In genomic region chr2:30421551-30422436, GRCh38 we compare ENCODE assay signal across 1 cellular context.
TF ChIP-seq lines count a peak whose summit lies in the region.

No MANE protein-coding gene starts in this region.

TF ChIP-seq in K562, 482 proteins besides CTCF, POLR2A, EP300 and RAD21 (continued from another document):
- TF ChIP-seq ZNF277 (CRISPR knock-in tag; IDR thresholded peaks at IDR 0.05; ENCODE audit: borderline replicate concordance) (no peak), FOXA3 (CRISPR knock-in tag; conservative IDR thresholded peaks at IDR 0.05 in 1 of 2, IDR thresholded peaks at IDR 0.05 in 1 of 2) (no peak), HNRNPL (IDR thresholded peaks at IDR 0.05; ENCODE audit: low read depth, low read length) (no peak), HINFP (tag; conservative IDR thresholded peaks at IDR 0.05; ENCODE audit: low read depth) (no peak), ATF1 (CRISPR knock-in tag; IDR thresholded peaks at IDR 0.05) (no peak), ATF1 (tag; IDR thresholded peaks at IDR 0.05) (0 out of 2 replicates have a peak, but pooled peaks have one; percentile 20), POLR3G (IDR thresholded peaks at IDR 0.05; ENCODE audit: extremely low read depth, insufficient read length, insufficient replicate concordance) (no peak), THRA (IDR thresholded peaks at IDR 0.05) (no peak), STAT5B (CRISPR knock-in tag; IDR thresholded peaks at IDR 0.05) (no peak), LEF1 (IDR thresholded peaks at IDR 0.05) (peak; percentile 19; the same call in 1 of the 2 replicates), BDP1 (IDR thresholded peaks at IDR 0.05; ENCODE audit: insufficient read depth, insufficient read length) (no peak), POLR2H (tag; IDR thresholded peaks at IDR 0.05; ENCODE audit: low read depth) (peak; percentile 88), GABPB1 (CRISPR knock-in tag; IDR thresholded peaks at IDR 0.05) (no peak), IRF1 (CRISPR knock-in tag; IDR thresholded peaks at IDR 0.05; ENCODE audit: borderline replicate concordance) (no peak), ZNF23 (CRISPR knock-in tag; IDR thresholded peaks at IDR 0.05) (no peak), GABPA (tag; conservative IDR thresholded peaks at IDR 0.05; ENCODE audit: low read depth) (peak; percentile 40; the same call in 1 of the 2 replicates), THRAP3 (IDR thresholded peaks at IDR 0.05; ENCODE audit: borderline replicate concordance) (no peak), MAZ (CRISPR knock-in tag; conservative IDR thresholded peaks at IDR 0.05 in 1 of 2, IDR thresholded peaks at IDR 0.05 in 1 of 2) (0 out of 4 replicates have a peak, but pooled peaks of 1 of the 2 experiments have one; percentile 4), ZNF75A (CRISPR knock-in tag; IDR thresholded peaks at IDR 0.05) (no peak), ELF1 (tag; IDR thresholded peaks at IDR 0.05) (0 out of 2 replicates have a peak, but pooled peaks have one; percentile 21), FOXA1 (IDR thresholded peaks at IDR 0.05; ENCODE audit: borderline replicate concordance) (no peak), HNRNPUL1 (IDR thresholded peaks at IDR 0.05; ENCODE audit: low read length) (no peak), AFF4 (CRISPR knock-in tag; IDR thresholded peaks at IDR 0.05) (no peak), GTF2A2 (tag; IDR thresholded peaks at IDR 0.05) (no peak), ZNF239 (CRISPR knock-in tag; IDR thresholded peaks at IDR 0.05) (no peak), HDAC8 (tag; IDR thresholded peaks at IDR 0.05) (no peak), ESRRA (IDR thresholded peaks at IDR 0.05; ENCODE audit: borderline replicate concordance, low read depth) (no peak), TAF1 (IDR thresholded peaks at IDR 0.05; ENCODE audit: control insufficient read depth, extremely low read depth, insufficient read depth, low read length, severe bottlenecking) (no peak), CREB3L1 (IDR thresholded peaks at IDR 0.05; ENCODE audit: borderline replicate concordance, low read depth) (no peak), ZNF398 (CRISPR knock-in tag; IDR thresholded peaks at IDR 0.05) (no peak), ZNF518B (CRISPR knock-in tag; IDR thresholded peaks at IDR 0.05) (no peak), E2F6 (IDR thresholded peaks at IDR 0.05; ENCODE audit: borderline replicate concordance in 1 of 2, extremely low read depth in 1 of 2, insufficient read depth in 1 of 2, insufficient read length in 1 of 2, low read depth in 1 of 2, low read length in 1 of 2, poor library complexity in 1 of 2, severe bottlenecking in 1 of 2) (no peak), POLR2AphosphoS2 (IDR thresholded peaks at IDR 0.05; ENCODE audit: low read length) (no peak), ZBTB7A (IDR thresholded peaks at IDR 0.05; ENCODE audit: borderline replicate concordance, control insufficient read depth, low read depth, low read length) (no peak), GTF2E2 (tag; IDR thresholded peaks at IDR 0.05) (no peak), NFIX (CRISPR knock-in tag; IDR thresholded peaks at IDR 0.05; ENCODE audit: low read depth) (no peak), POLR2AphosphoS5 (IDR thresholded peaks at IDR 0.05; ENCODE audit: control insufficient read depth, insufficient read depth, low read depth, low read length) (no peak), HMGN3 (IDR thresholded peaks at IDR 0.05; ENCODE audit: borderline replicate concordance, extremely low read depth, insufficient read length, low read depth, low read length) (no peak), MLX (CRISPR knock-in tag; conservative IDR thresholded peaks at IDR 0.05) (no peak), COPS2 (conservative IDR thresholded peaks at IDR 0.05) (no peak), SREBF2 (CRISPR knock-in tag; IDR thresholded peaks at IDR 0.05) (no peak), SMARCA4 (IDR thresholded peaks at IDR 0.05) (peak; percentile 33; the same call in 1 of the 2 replicates), EGR1 (conservative IDR thresholded peaks at IDR 0.05) (no peak), CEBPG (CRISPR knock-in tag; IDR thresholded peaks at IDR 0.05) (peak; percentile 72), CEBPG (tag; conservative IDR thresholded peaks at IDR 0.05 in 1 of 2, IDR thresholded peaks at IDR 0.05 in 1 of 2) (peak; percentile 63 to 94)
